Comparison of ENCODE assay signal across 3 cellular contexts in genomic region chr12:127175361-127175760, GRCh38.
"Had no signal": no experiment of that assay in that cellular context is flagged by ENCODE, and none has a peak within 500 bp of the region (broad histone marks: within the 10 kb centered on the region; RNA-seq: fewer than 3 reads in every experiment).

No MANE protein-coding gene starts in this region.

- ATAC-seq: GM23338 had no signal

- H3K4me1 Mint-ChIP-seq: GM23338 had no signal

- H3K4me2 ChIP-seq: GM23338 had no signal

- H3K4me3 ChIP-seq: GM23338 had no signal

- DNase-seq: H9, IMR-90 had no signal

- H2AFZ ChIP-seq: GM23338 had no signal

- H3K27ac Mint-ChIP-seq: GM23338, H9 had no signal

- H3K4me3 Mint-ChIP-seq: GM23338, H9 had no signal
